ENCODE assay signal across 10 cellular contexts in the genomic region with DNA sequence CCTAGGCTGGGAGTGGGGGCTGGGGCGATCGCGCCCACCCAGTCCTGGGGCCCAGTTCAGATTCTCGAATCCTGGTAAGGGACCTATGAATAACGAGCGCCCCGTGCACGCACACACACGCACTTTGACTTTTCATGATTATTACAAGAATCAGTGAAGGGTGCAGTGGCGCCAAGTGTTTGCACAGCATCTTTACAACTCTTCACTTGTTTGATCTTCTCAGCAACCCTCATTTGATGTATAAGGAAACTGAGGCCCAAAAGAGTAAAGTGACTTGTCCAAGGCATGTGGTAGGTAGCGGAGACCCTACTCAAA. TPM values are rescaled to one million over a fixed set of nuclear protein-coding genes. Genes with fewer than 3 reads are reported as not detected.
DNase-seq lines count a peak whose midpoint lies in the region; ATAC-seq, FAIRE-seq and TF ChIP-seq lines count a peak whose summit lies in the region.
"Had no signal": no experiment of that assay in that cellular context is flagged by ENCODE, and none has a peak within 500 bp of the region (broad histone marks: within the 10 kb centered on the region; RNA-seq: fewer than 3 reads in every experiment).

No MANE protein-coding gene starts in this region.

- no peaks in the 10 kb centered on the region for H3K36me3 Mint-ChIP-seq in activated naive CD4-positive, alpha-beta T cell treated with anti-CD3 and anti-CD28 coated beads, Interleukin-2, amount 50 U/mL, for 24 hours
- H3K36me3 Mint-ChIP-seq in brain (no peaks in the 10 kb centered on the region), naive B cell (no peaks in the 10 kb centered on the region)
- H3K36me3 Mint-ChIP-seq: CD4-positive, CD25-positive, alpha-beta regulatory T cell had no signal

- peaks cover 32% of the 10 kb centered on the region for H3K4me1 Mint-ChIP-seq in activated naive CD4-positive, alpha-beta T cell treated with anti-CD3 and anti-CD28 coated beads, Interleukin-2, amount 50 U/mL, for 24 hours
- peaks cover 38% of the 10 kb centered on the region for H3K4me1 Mint-ChIP-seq in brain
- H3K4me1 Mint-ChIP-seq in naive B cell, result peaks cover 8 to 15% (median 15%) of the 10 kb centered on the region in 3 donors

- peak overlapping the region; percentile 63 for H3K4me3 Mint-ChIP-seq in activated naive CD4-positive, alpha-beta T cell treated with anti-CD3 and anti-CD28 coated beads, Interleukin-2, amount 50 U/mL, for 24 hours
- H3K4me3 Mint-ChIP-seq in brain (peak overlapping the region; percentile 56 to 71 (median 65)), naive B cell (peak overlapping the region in 7 of 8 donors; percentile 48 to 80 (median 58))

- peaks cover 0 to 4% (median 0%) of the 10 kb centered on the region in 4 donors for H3K9me3 ChIP-seq in tibial nerve
- H3K9me3 ChIP-seq: adrenal gland had no signal

- no peak overlapping the region for H3K27ac ChIP-seq in tibial nerve

- peak overlapping the region in 3 of 4 donors; percentile 23 to 54 (median 44) for H3K4me3 ChIP-seq in tibial nerve

- H3K27ac Mint-ChIP-seq in activated naive CD4-positive, alpha-beta T cell treated with anti-CD3 and anti-CD28 coated beads, Interleukin-2, amount 50 U/mL, for 24 hours, result no peak overlapping the region
- H3K27ac Mint-ChIP-seq in brain (no peak overlapping the region), naive B cell (no peak overlapping the region)
- H3K27ac Mint-ChIP-seq: CD4-positive, CD25-positive, alpha-beta regulatory T cell had no signal

- TF ChIP-seq EP300 in tibial nerve (IDR thresholded peaks at IDR 0.05), result no peak

- peak in 1 of 2 experiments; percentile 31 for TF ChIP-seq CTCF in brain (conservative IDR thresholded peaks at IDR 0.05)
- TF ChIP-seq CTCF in tibial nerve (IDR thresholded peaks at IDR 0.05), result no peak

- ATAC-seq in naive B cell (ENCODE audit: low read depth in 2 of 2) (no peak), HG02840 (IDR thresholded peaks at IDR 0.05; ENCODE audit: low FRiP score, unreplicated experiment) (no peak), HG03520 (IDR thresholded peaks at IDR 0.05; ENCODE audit: unreplicated experiment) (no peak)

- peaks cover 4% of the 10 kb centered on the region for H3K27me3 Mint-ChIP-seq in activated naive CD4-positive, alpha-beta T cell treated with anti-CD3 and anti-CD28 coated beads, Interleukin-2, amount 50 U/mL, for 24 hours
- H3K27me3 Mint-ChIP-seq in brain (peaks cover 40% of the 10 kb centered on the region), naive B cell (peaks cover 25 to 50% (median 44%) of the 10 kb centered on the region in 3 donors)

- H3K9me3 Mint-ChIP-seq in activated naive CD4-positive, alpha-beta T cell treated with anti-CD3 and anti-CD28 coated beads, Interleukin-2, amount 50 U/mL, for 24 hours, result no peaks in the 10 kb centered on the region
- H3K9me3 Mint-ChIP-seq in brain, result peaks cover 0 to 6% (median 3%) of the 10 kb centered on the region in 5 experiments
- H3K9me3 Mint-ChIP-seq in naive B cell, result peaks cover 0 to 2% (median 0%) of the 10 kb centered on the region in 7 donors

- 15 to 17% methylated on average over 11 of the region's 11 CpGs for WGBS in tibial nerve, 2 donors

- no peak for TF ChIP-seq POLR2A in tibial nerve (IDR thresholded peaks at IDR 0.05)

- FAIRE-seq in urothelium cell line (lab: Jason Lieb, UNC), result no peak

- no peaks in the 10 kb centered on the region for H3K36me3 ChIP-seq in tibial nerve
- H3K36me3 ChIP-seq: adrenal gland had no signal

- H3K27me3 ChIP-seq in tibial nerve, result peaks cover 0 to 59% of the 10 kb centered on the region in 2 donors

- H3K4me1 ChIP-seq in tibial nerve, result peaks cover 0 to 25% (median 17%) of the 10 kb centered on the region in 4 donors

- DNase-seq in activated naive CD4-positive, alpha-beta T cell treated with anti-CD3 and anti-CD28 coated beads, Interleukin-2, amount 50 U/mL, for 16 hours, result no peak
- DNase-seq in naive B cell (no peak), tibial nerve (ENCODE audit: low spot score in 2 of 2) (no peak), urothelium cell line (ENCODE audit: low spot score) (no peak)

RNA-seq across cellular contexts. Expression of a gene that starts 0.9 kb away (rescaled TPM):
- polyA plus RNA-seq in brain (ENCODE audit: insufficient read depth, low read depth, low replicate concordance) (2.0 TPM), naive B cell (ENCODE audit: low read depth in 6 of 6) (not detected)
- total RNA-seq in tibial nerve, result not detected
- total RNA-seq: CD4-positive, CD25-positive, alpha-beta regulatory T cell had no signal
- polyA plus RNA-seq: CD4-positive, CD25-positive, alpha-beta regulatory T cell had no signal
